8 cellular contexts compared by ENCODE assay signal in the genomic region with DNA sequence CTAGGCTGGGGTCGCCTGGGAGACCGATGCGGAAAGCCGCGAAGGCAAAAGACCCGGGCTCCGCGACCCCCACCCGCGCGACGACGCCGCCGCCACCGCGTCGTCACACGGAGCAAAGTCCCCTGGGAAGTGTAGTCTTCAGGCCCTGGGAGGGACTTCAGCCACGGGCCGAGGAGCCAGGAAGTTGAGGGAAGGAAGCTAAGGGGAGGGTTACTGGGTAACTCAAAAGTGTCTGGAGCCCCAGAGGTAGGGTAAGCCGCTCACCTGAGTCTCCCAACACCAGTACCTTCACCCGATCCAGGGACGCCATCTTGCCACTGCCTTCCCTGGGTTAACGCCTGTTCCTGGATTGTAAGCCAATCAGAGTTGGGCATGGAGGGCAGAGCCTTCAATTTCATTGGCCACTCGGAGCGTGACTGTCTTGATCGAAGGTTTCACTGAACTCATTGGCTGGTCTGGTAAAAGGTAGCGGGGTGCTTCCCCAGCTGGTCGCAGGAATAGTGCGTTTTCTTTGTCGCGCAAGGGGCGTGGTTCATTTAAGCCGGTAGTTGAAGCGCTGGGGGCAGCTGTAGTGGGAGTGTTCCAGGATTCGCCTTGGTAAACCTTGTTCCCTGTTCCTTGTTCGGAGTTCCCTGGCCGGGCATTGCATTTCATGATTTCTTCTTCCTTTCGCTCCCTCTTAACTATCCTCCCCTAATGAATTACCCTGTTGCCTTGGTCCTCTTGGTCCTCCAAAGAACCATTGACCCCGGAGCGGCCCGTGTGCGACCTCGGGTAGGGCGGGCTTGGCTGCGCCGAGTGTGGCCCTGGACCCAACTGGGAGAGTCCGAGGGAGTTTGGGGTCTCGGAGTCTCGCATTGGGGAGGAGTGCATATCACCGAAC. TPM values are rescaled to one million over a fixed set of nuclear protein-coding genes. Genes with fewer than 3 reads are reported as not detected.
DNase-seq lines count a peak whose midpoint lies in the region; ATAC-seq and TF ChIP-seq lines count a peak whose summit lies in the region.

A gene (plus strand): TSS at position 547 of the 883 bp plus-strand sequence. CDS start 7,809 bp downstream, outside the sequence.
A gene with protein sequence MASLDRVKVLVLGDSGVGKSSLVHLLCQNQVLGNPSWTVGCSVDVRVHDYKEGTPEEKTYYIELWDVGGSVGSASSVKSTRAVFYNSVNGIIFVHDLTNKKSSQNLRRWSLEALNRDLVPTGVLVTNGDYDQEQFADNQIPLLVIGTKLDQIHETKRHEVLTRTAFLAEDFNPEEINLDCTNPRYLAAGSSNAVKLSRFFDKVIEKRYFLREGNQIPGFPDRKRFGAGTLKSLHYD (minus strand): TSS at position 319 of the 883 bp plus-strand sequence. CDS start 9 bp downstream, at position 310.

- DNase-seq in AG10803 (ENCODE audit: low read depth), result peak; percentile 99
- DNase-seq in NCI-H460 (ENCODE audit: extremely low read depth, low read depth), result peak; percentile 98
- peak; percentile 89 for DNase-seq in activated CD4-positive, CD25-positive, alpha-beta regulatory T cell treated with anti-CD3 and anti-CD28 coated beads, Interleukin-2, amount 50 U/mL, for 72 hours
- DNase-seq in cerebellar nuclear complex (lab: John Stamatoyannopoulos, UW), result peak; percentile 66 to 96
- peak; percentile 99 for DNase-seq in islet precursor cell
- peak; percentile 90 to 98 (median 94) for DNase-seq in stimulated activated CD4-positive, alpha-beta T cell treated with anti-CD3 and anti-CD28 coated beads, Interleukin-12 subunit alpha, Interleukin-12 subunit beta, amount 100 ng/mL, for 48 hours (ENCODE audit: low read depth in 2 of 3, low spot score in 1 of 3)

- ATAC-seq in GM19043 (IDR thresholded peaks at IDR 0.05; ENCODE audit: low read depth, unreplicated experiment) (peak; percentile 98), HG03378 (IDR thresholded peaks at IDR 0.05; ENCODE audit: unreplicated experiment) (peak; percentile 99)

- peak within 1 kb of the TSS; percentile 94 for H3K4me3 ChIP-seq in AG10803 (ENCODE audit: low read length)

- TF ChIP-seq CTCF in AG10803 (conservative IDR thresholded peaks at IDR 0.05; ENCODE audit: low read length), result no peak

RNA-seq across cellular contexts. Expression of the first gene that starts in this region (rescaled TPM):
- total RNA-seq in NCI-H460 (2014; rRNA removed; shearing (Covaris generic)), result 16.9 and 19.1 TPM in 2 replicates
- polyA plus RNA-seq in NCI-H460 (2014; cell fraction: nucleus; rRNA removed), result 7.1 and 8.7 TPM in 2 replicates

RNA-seq across cellular contexts. Expression of the second gene that starts in this region (rescaled TPM):
- total RNA-seq in NCI-H460 (2014; rRNA removed; shearing (Covaris generic)), result 15.1 and 21.2 TPM in 2 replicates
- polyA plus RNA-seq in NCI-H460 (2014; cell fraction: nucleus; rRNA removed), result 7.0 and 7.8 TPM in 2 replicates

Comparison
In these comparisons a context has a peak if more than half of its experiments do, and no peak if none do; other contexts are left out.
1. Peak in every context shown above with its lines: DNase-seq, ATAC-seq and H3K4me3 ChIP-seq.